Comparison of ENCODE assay signal across 37 cellular contexts in genomic region chr3:110806924-110807323, GRCh38.
DNase-seq lines count a peak whose midpoint lies in the region; ATAC-seq, FAIRE-seq and TF ChIP-seq lines count a peak whose summit lies in the region.
"Had no signal": no experiment of that assay in that cellular context is flagged by ENCODE, and none has a peak within 500 bp of the region (broad histone marks: within the 10 kb centered on the region; RNA-seq: fewer than 3 reads in every experiment).

No MANE protein-coding gene starts in this region.

- H3K79me1 ChIP-seq in mesendoderm (ENCODE audit: low read length): no peaks in the 10 kb centered on the region

- H3K79me2 ChIP-seq in PC-3 (ENCODE audit: low read length) (no peaks in the 10 kb centered on the region), fibroblast of lung (ENCODE audit: control insufficient read depth, insufficient read depth, low read length) (no peaks in the 10 kb centered on the region), mesendoderm (ENCODE audit: control insufficient read depth, insufficient read depth, low read length) (no peaks in the 10 kb centered on the region)

- POLR2A ChIA-PET in PC-3 (lab: Charles Lee; ENCODE audit: unreplicated experiment): no interaction called here

- no peaks in the 10 kb centered on the region for H3K9me2 ChIP-seq in PC-3 (replicated peaks; ENCODE audit: low read length)

- H2BK5ac ChIP-seq in mesendoderm (ENCODE audit: low read length): no peak overlapping the region

- H3K27me3 ChIP-seq in PC-3 (ENCODE audit: low read length) (no peaks in the 10 kb centered on the region), fibroblast of lung (ENCODE audit: control insufficient read depth, insufficient read depth, low read length) (no peaks in the 10 kb centered on the region), mesendoderm (ENCODE audit: insufficient read depth, low read length, poor library complexity) (no peaks in the 10 kb centered on the region), esophagus squamous epithelium (no peaks in the 10 kb centered on the region)
- H3K27me3 ChIP-seq: adrenal gland, heart right ventricle, SJCRH30, suprapubic skin, upper lobe of right lung had no signal

- H3K9me3 Mint-ChIP-seq in mesothelial cell of epicardium: no peaks in the 10 kb centered on the region
- H3K9me3 Mint-ChIP-seq: activated CD8-positive, alpha-beta T cell treated with anti-CD3 and anti-CD28 coated beads for 36 hours; activated T-helper 1 cell treated with anti-CD3 and anti-CD28 coated beads, Interleukin-12 subunit alpha, Interleukin-12 subunit beta, Interleukin-2, Interleukin-4 antibody, amounts not matched to agents 30 ng/mL and 10 ng/mL and 1 ng/mL, durations not matched to agents 14 hours and 24 hours and 36 hours; brain had no signal

- CTCF ChIA-PET in PC-3 (lab: Charles Lee): no interaction called here

- H3K9me3 ChIP-seq in PC-3 (ENCODE audit: low read length) (no peaks in the 10 kb centered on the region), fibroblast of lung (ENCODE audit: control insufficient read depth, insufficient read depth, low read depth, low read length) (no peaks in the 10 kb centered on the region), esophagus squamous epithelium (no peaks in the 10 kb centered on the region)
- H3K9me3 ChIP-seq: adrenal gland, heart right ventricle, SJCRH30, suprapubic skin, upper lobe of right lung had no signal

- ATAC-seq in PC-3: peak; percentile 25; the same call in 1 of the 2 replicates
- ATAC-seq: activated CD4-positive, alpha-beta T cell treated with anti-CD3 and anti-CD28 coated beads for 36 hours; activated CD8-positive, alpha-beta T cell treated with anti-CD3 and anti-CD28 coated beads for 36 hours; heart right ventricle; left cardiac atrium; right cardiac atrium; upper lobe of right lung had no signal

- H4K20me1 ChIP-seq in PC-3 (ENCODE audit: low read length) (no peaks in the 10 kb centered on the region), fibroblast of lung (ENCODE audit: control insufficient read depth, extremely low read depth, insufficient read depth, low read length) (no peaks in the 10 kb centered on the region)

- no peak overlapping the region for H4K5ac ChIP-seq in mesendoderm (ENCODE audit: low read length)

- H3F3A ChIP-seq in PC-3 (ENCODE audit: low read length, unreplicated experiment): no peaks in the 10 kb centered on the region

- no peak overlapping the region for H3K27ac Mint-ChIP-seq in mesothelial cell of epicardium
- H3K27ac Mint-ChIP-seq: activated CD4-positive, alpha-beta T cell treated with anti-CD3 and anti-CD28 coated beads for 36 hours; activated CD8-positive, alpha-beta T cell treated with anti-CD3 and anti-CD28 coated beads for 36 hours; activated T-helper 1 cell treated with anti-CD3 and anti-CD28 coated beads, Interleukin-12 subunit alpha, Interleukin-12 subunit beta, Interleukin-2, Interleukin-4 antibody, amounts not matched to agents 30 ng/mL and 10 ng/mL and 1 ng/mL, durations not matched to agents 14 hours and 24 hours and 36 hours; brain had no signal

- H3K27me3 Mint-ChIP-seq in mesothelial cell of epicardium (ENCODE audit: low read depth): no peaks in the 10 kb centered on the region

- no peak overlapping the region for H2BK120ac ChIP-seq in mesendoderm (ENCODE audit: low read depth, low read length)

- no peak overlapping the region for H3K23ac ChIP-seq in mesendoderm (ENCODE audit: low read length)

- H3K18ac ChIP-seq in mesendoderm (ENCODE audit: low read length): no peak overlapping the region

- peaks cover 46% of the 10 kb centered on the region for H3K4me1 ChIP-seq in PC-3 (ENCODE audit: insufficient read depth, low read length)
- peaks cover 5% of the 10 kb centered on the region for H3K4me1 ChIP-seq in fibroblast of lung (ENCODE audit: control insufficient read depth, extremely low read depth, insufficient read depth, low read length)
- H3K4me1 ChIP-seq in mesendoderm (ENCODE audit: control insufficient read depth, low read depth, low read length): no peaks in the 10 kb centered on the region
- no peaks in the 10 kb centered on the region for H3K4me1 ChIP-seq in esophagus squamous epithelium
- H3K4me1 ChIP-seq: adrenal gland, heart right ventricle, suprapubic skin, upper lobe of right lung had no signal

- no peak overlapping the region for H3K56ac ChIP-seq in mesendoderm (ENCODE audit: low read length)

- H3K4me3 Mint-ChIP-seq in mesothelial cell of epicardium: no peak overlapping the region
- H3K4me3 Mint-ChIP-seq: activated CD4-positive, alpha-beta T cell treated with anti-CD3 and anti-CD28 coated beads for 36 hours; activated CD8-positive, alpha-beta T cell treated with anti-CD3 and anti-CD28 coated beads for 36 hours; activated T-helper 1 cell treated with anti-CD3 and anti-CD28 coated beads, Interleukin-12 subunit alpha, Interleukin-12 subunit beta, Interleukin-2, Interleukin-4 antibody, amounts not matched to agents 30 ng/mL and 10 ng/mL and 1 ng/mL, durations not matched to agents 14 hours and 24 hours and 36 hours; brain had no signal

- H2BK15ac ChIP-seq in mesendoderm (replicated peaks; ENCODE audit: low read depth): no peak overlapping the region

- TF ChIP-seq CTCF in PC-3 (conservative IDR thresholded peaks at IDR 0.05; ENCODE audit: low read depth, low read length) (no peak), fibroblast of lung (conservative IDR thresholded peaks at IDR 0.05 in 1 of 2, IDR thresholded peaks at IDR 0.05 in 1 of 2; ENCODE audit: low read depth in 1 of 2, low read length in 2 of 2) (no peak), mesothelial cell of epicardium (IDR thresholded peaks at IDR 0.05; ENCODE audit: unreplicated experiment) (no peak), esophagus squamous epithelium (IDR thresholded peaks at IDR 0.05) (no peak)

- H3K36me3 ChIP-seq in PC-3 (ENCODE audit: low read depth, low read length): no peaks in the 10 kb centered on the region
- no peaks in the 10 kb centered on the region for H3K36me3 ChIP-seq in fibroblast of lung (ENCODE audit: control insufficient read depth, insufficient read depth, low read length)
- no peaks in the 10 kb centered on the region for H3K36me3 ChIP-seq in mesendoderm (ENCODE audit: control insufficient read depth, insufficient read depth, low read length)
- H3K36me3 ChIP-seq in esophagus squamous epithelium: no peaks in the 10 kb centered on the region
- H3K36me3 ChIP-seq: adrenal gland, heart right ventricle, SJCRH30, suprapubic skin, upper lobe of right lung had no signal

- H3K4ac ChIP-seq in mesendoderm (ENCODE audit: low read depth, low read length): no peak overlapping the region

- BruUV-seq in PC-3 (replicated peaks; lab: Mats Ljungman, UMichigan): no TSS peak

- peak; percentile 27 for FAIRE-seq in H54 (lab: Jason Lieb, UNC)
- FAIRE-seq: HTR-8/SVneo had no signal

- TF ChIP-seq POLR2A in H54 (IDR thresholded peaks at IDR 0.05; ENCODE audit: low read depth, low read length): no peak
- no peak for TF ChIP-seq POLR2A in esophagus squamous epithelium (IDR thresholded peaks at IDR 0.05)

- no peak overlapping the region for H4K8ac ChIP-seq in mesendoderm (ENCODE audit: low read depth, low read length)

- no peak overlapping the region for H3K4me3 ChIP-seq in PC-3 (ENCODE audit: low read length)
- H3K4me3 ChIP-seq in fibroblast of lung (replicated peaks in 1 of 4; ENCODE audit: control extremely low read depth in 1 of 4, insufficient read depth in 1 of 4, low read depth in 3 of 4, low read length in 4 of 4): no peak overlapping the region
- H3K4me3 ChIP-seq in mesendoderm (ENCODE audit: low read length): no peak overlapping the region
- H3K4me3 ChIP-seq in esophagus squamous epithelium: no peak overlapping the region
- H3K4me3 ChIP-seq: adrenal gland, heart right ventricle, lung, SJCRH30, suprapubic skin, upper lobe of right lung had no signal

- H3K4me1 Mint-ChIP-seq in mesothelial cell of epicardium: no peaks in the 10 kb centered on the region
- H3K4me1 Mint-ChIP-seq: activated CD4-positive, alpha-beta T cell treated with anti-CD3 and anti-CD28 coated beads for 36 hours; brain had no signal

- no peak overlapping the region for H2AK5ac ChIP-seq in mesendoderm (ENCODE audit: low read length)

- no peak overlapping the region for H2AFZ ChIP-seq in PC-3 (ENCODE audit: low read length)
- H2AFZ ChIP-seq in fibroblast of lung (ENCODE audit: low read length): no peak overlapping the region

- intact Hi-C loops in PC-3 (cut with micrococcal nuclease) (no loop called here), esophagus squamous epithelium (cut with DNase I) (no loop called here)

- H3K9ac ChIP-seq in PC-3 (ENCODE audit: low read length) (no peak overlapping the region), fibroblast of lung (ENCODE audit: insufficient read depth, low read length) (no peak overlapping the region), mesendoderm (ENCODE audit: low read length) (no peak overlapping the region)

- H3K4me2 ChIP-seq in PC-3 (ENCODE audit: low read length) (no peak overlapping the region), fibroblast of lung (ENCODE audit: extremely low read depth, insufficient read depth, low read length) (peak overlapping the region; percentile 48), mesendoderm (ENCODE audit: low read length) (no peak overlapping the region)

- no peak overlapping the region for H3K27ac ChIP-seq in PC-3 (ENCODE audit: low read length)
- no peak overlapping the region for H3K27ac ChIP-seq in fibroblast of lung (ENCODE audit: insufficient read depth, low read length)
- no peak overlapping the region for H3K27ac ChIP-seq in mesendoderm (ENCODE audit: low read depth, low read length)
- no peak overlapping the region for H3K27ac ChIP-seq in esophagus squamous epithelium
- H3K27ac ChIP-seq: adrenal gland, C4-2B, heart right ventricle, SJCRH30, suprapubic skin, upper lobe of right lung, VCaP had no signal

- H3K36me3 Mint-ChIP-seq in mesothelial cell of epicardium: no peaks in the 10 kb centered on the region
- H3K36me3 Mint-ChIP-seq: brain had no signal

- no peak for DNase-seq in H54 (ENCODE audit: insufficient read length, low spot score)
- DNase-seq in PC-3: no peak
- DNase-seq in fibroblast of lung (ENCODE audit: low read depth in 2 of 2): peak; percentile 22 to 67
- peak; percentile 41 for DNase-seq in myocyte (ENCODE audit: low read depth)
- no peak for DNase-seq in mesothelial cell of epicardium (ENCODE audit: low spot score in 2 of 2, unreplicated experiment in 2 of 2)
- DNase-seq in mesendoderm: no peak
- no peak for DNase-seq in esophagus squamous epithelium (lab: John Stamatoyannopoulos, UW)
- no peak for DNase-seq in GM19238 (ENCODE audit: insufficient read length, low spot score)
- DNase-seq: activated CD4-positive, alpha-beta T cell treated with anti-CD3 and anti-CD28 coated beads for 36 hours; activated CD8-positive, alpha-beta memory T cell treated with anti-CD3 and anti-CD28 coated beads, Interleukin-2, amount 50 U/mL, for 48 hours; activated CD8-positive, alpha-beta T cell treated with anti-CD3 and anti-CD28 coated beads for 36 hours; activated naive CD4-positive, alpha-beta T cell treated with Interleukin-2 at 50 U/mL for 16 hours; adrenal gland; cerebellar nuclear complex; COR-L47; DMS53; GF-D8; heart right ventricle; KBM-7; left cardiac atrium; MV-4-11; NCI-H1436 treated with DMSO at 0.1 percent for 48 hours; NCI-H226; right cardiac atrium; SJCRH30; stimulated activated CD4-positive, alpha-beta T cell treated with anti-CD3 and anti-CD28 coated beads, Interleukin-1b, Interleukin-23, amount 100 ng/mL, for 48 hours; stimulated activated naive CD4-positive, alpha-beta T cell treated with Interleukin-2 at 50 U/mL for 16 hours; SW 1271; T-helper 9 cell; upper lobe of right lung had no signal

Comparison
In these comparisons a context has a peak if more than half of its experiments do, and no peak if none do; other contexts are left out.
1. DNase-seq: peak in fibroblast of lung (2 of 2) and myocyte (single experiment); none in H54 (single experiment), PC-3 (single experiment), mesothelial cell of epicardium (0 of 2), mesendoderm (single experiment), esophagus squamous epithelium (single experiment) and GM19238 (single experiment).